ENCODE assay signal across 1 cellular context in the genomic region with DNA sequence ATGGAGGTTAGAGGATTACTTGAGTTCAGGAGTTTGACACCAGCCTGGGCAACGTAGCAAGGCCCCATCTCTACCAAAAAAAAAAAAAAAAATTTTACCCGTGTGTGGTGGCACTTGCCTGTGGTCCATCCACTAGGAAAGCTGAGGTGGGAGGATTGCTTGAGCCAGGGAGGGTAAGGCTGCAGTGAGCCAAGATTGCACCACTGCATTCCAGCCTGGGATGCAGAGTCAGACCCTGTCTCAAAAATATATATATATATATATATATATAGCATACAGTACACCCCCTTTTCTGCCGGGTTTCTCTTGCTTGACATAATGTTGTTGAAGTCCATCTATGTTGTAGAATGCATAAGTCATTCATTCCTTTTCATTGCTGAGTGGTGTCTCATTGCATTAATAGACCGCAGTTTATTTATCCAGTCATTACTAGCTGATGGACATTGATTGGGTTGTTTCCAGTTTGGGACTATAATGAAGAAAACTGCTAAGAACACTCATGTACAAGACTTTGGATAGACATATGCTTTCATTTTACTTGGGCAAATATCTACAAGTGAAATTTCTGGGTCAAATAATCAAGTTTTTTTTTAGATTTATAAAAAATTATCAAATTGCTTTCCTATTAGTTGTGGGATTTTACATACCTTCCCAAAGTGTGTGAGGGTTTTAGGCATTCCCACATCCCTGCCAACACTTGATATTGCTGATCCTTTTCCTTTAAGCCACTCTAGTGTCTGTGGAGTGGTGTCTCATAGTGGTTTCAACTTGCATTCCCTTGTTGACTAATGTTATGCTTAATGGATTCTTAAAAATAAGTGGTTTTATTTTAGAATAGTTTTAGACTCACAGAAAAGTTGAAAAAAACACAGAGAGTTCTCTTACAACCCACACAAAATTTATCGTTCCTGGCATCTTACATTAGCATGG.
TF ChIP-seq lines count a peak whose summit lies in the region.

No MANE protein-coding gene starts in this region.

TF ChIP-seq in IMR-90, 13 proteins besides CTCF, POLR2A, EP300 and RAD21:
- TF ChIP-seq, protein P1, sequence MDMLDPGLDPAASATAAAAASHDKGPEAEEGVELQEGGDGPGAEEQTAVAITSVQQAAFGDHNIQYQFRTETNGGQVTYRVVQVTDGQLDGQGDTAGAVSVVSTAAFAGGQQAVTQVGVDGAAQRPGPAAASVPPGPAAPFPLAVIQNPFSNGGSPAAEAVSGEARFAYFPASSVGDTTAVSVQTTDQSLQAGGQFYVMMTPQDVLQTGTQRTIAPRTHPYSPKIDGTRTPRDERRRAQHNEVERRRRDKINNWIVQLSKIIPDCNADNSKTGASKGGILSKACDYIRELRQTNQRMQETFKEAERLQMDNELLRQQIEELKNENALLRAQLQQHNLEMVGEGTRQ (IDR thresholded peaks at IDR 0.05; ENCODE audit: low read depth, low read length) = no peak
- no peak for TF ChIP-seq MAFK (IDR thresholded peaks at IDR 0.05; ENCODE audit: low read depth, low read length)
- TF ChIP-seq SMC3 (IDR thresholded peaks at IDR 0.05; ENCODE audit: low read depth, low read length) = no peak
- TF ChIP-seq MXI1 (IDR thresholded peaks at IDR 0.05; ENCODE audit: borderline replicate concordance, low read depth, low read length) = no peak
- TF ChIP-seq, protein P2, sequence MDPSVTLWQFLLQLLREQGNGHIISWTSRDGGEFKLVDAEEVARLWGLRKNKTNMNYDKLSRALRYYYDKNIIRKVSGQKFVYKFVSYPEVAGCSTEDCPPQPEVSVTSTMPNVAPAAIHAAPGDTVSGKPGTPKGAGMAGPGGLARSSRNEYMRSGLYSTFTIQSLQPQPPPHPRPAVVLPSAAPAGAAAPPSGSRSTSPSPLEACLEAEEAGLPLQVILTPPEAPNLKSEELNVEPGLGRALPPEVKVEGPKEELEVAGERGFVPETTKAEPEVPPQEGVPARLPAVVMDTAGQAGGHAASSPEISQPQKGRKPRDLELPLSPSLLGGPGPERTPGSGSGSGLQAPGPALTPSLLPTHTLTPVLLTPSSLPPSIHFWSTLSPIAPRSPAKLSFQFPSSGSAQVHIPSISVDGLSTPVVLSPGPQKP (IDR thresholded peaks at IDR 0.05; ENCODE audit: borderline replicate concordance, low read depth, low read length) = no peak
- TF ChIP-seq NFE2L2 (IDR thresholded peaks at IDR 0.05; ENCODE audit: low read depth, low read length) = no peak
